In genomic region chr16:89960966-89961365, GRCh38 we compare ENCODE assay signal across 24 cellular contexts. TPM values are rescaled to one million over a fixed set of nuclear protein-coding genes. Genes with fewer than 3 reads are reported as not detected.
"Had no signal": no experiment of that assay in that cellular context is flagged by ENCODE, and none has a peak within 500 bp of the region (broad histone marks: within the 10 kb centered on the region; RNA-seq: fewer than 3 reads in every experiment).

No MANE protein-coding gene starts in this region.

- DNase-seq: activated CD4-positive, alpha-beta T cell treated with anti-CD3 and anti-CD28 coated beads for 36 hours; activated CD4-positive, alpha-beta T cell treated with anti-CD3 and anti-CD28 coated beads, Interleukin-2, amount 10 ng/mL, durations not matched to agents 24 days and 14 days; activated CD4-positive, alpha-beta T cell treated with anti-CD3 and anti-CD28 coated beads, Interleukin-2, amount 50 U/mL, for 48 hours; activated CD4-positive, CD25-positive, alpha-beta regulatory T cell; activated CD4-positive, CD25-positive, alpha-beta regulatory T cell treated with anti-CD3 and anti-CD28 coated beads, Interleukin-2, amount 50 U/mL, for 72 hours; activated CD8-positive, alpha-beta memory T cell treated with anti-CD3 and anti-CD28 coated beads for 24 hours; activated CD8-positive, alpha-beta T cell treated with anti-CD3 and anti-CD28 coated beads for 36 hours; activated effector memory CD4-positive, alpha-beta T cell treated with Interleukin-2 at 50 U/mL for 16 hours; activated gamma-delta T cell treated with Interleukin-2 at 50 U/mL for 16 hours; activated naive CD4-positive, alpha-beta T cell treated with anti-CD3 and anti-CD28 coated beads, Interleukin-2, amount 50 U/mL, for 16 hours; activated naive CD4-positive, alpha-beta T cell treated with Interleukin-2 at 50 U/mL for 16 hours; activated T-cell treated with anti-CD3 and anti-CD28 coated beads, Interleukin-2, amount 50 U/mL, for 4 hours; amniotic stem cell; anterior cingulate cortex; brain microvascular endothelial cell; cortex of kidney; dermis blood vessel endothelial cell; effector CD4-positive, alpha-beta T cell; foreskin fibroblast; T-helper 2 cell had no signal

- H3K27ac ChIP-seq: brain microvascular endothelial cell had no signal

- H3K27ac Mint-ChIP-seq: activated CD4-positive, alpha-beta T cell treated with anti-CD3 and anti-CD28 coated beads for 36 hours; activated CD4-positive, alpha-beta T cell treated with anti-CD3 and anti-CD28 coated beads, Interleukin-2, amount 10 ng/mL, durations not matched to agents 24 days and 14 days; activated CD8-positive, alpha-beta T cell treated with anti-CD3 and anti-CD28 coated beads for 36 hours; activated naive CD8-positive, alpha-beta T cell had no signal

- H3K36me3 Mint-ChIP-seq: activated naive CD8-positive, alpha-beta T cell had no signal

- H3K27me3 Mint-ChIP-seq: activated CD4-positive, alpha-beta T cell treated with anti-CD3 and anti-CD28 coated beads for 36 hours; activated CD4-positive, alpha-beta T cell treated with anti-CD3 and anti-CD28 coated beads, Interleukin-2, amount 10 ng/mL, durations not matched to agents 24 days and 14 days; activated CD8-positive, alpha-beta T cell treated with anti-CD3 and anti-CD28 coated beads for 36 hours; activated naive CD8-positive, alpha-beta T cell; activated T-helper 17 cell treated with anti-CD3 and anti-CD28 coated beads, Interleukin-2, amount 50 U/mL, for 72 hours; central memory CD8-positive, alpha-beta T cell had no signal

- H3K27me3 ChIP-seq: brain microvascular endothelial cell had no signal

- H3K4me1 Mint-ChIP-seq: activated CD4-positive, alpha-beta T cell treated with anti-CD3 and anti-CD28 coated beads for 36 hours; activated CD4-positive, alpha-beta T cell treated with anti-CD3 and anti-CD28 coated beads, Interleukin-2, amount 10 ng/mL, durations not matched to agents 24 days and 14 days; activated T-helper 17 cell treated with anti-CD3 and anti-CD28 coated beads, Interleukin-2, amount 50 U/mL, for 72 hours had no signal

- H3K9me3 Mint-ChIP-seq: activated CD4-positive, alpha-beta T cell treated with anti-CD3 and anti-CD28 coated beads, Interleukin-2, amount 10 ng/mL, durations not matched to agents 24 days and 14 days; activated CD8-positive, alpha-beta T cell treated with anti-CD3 and anti-CD28 coated beads for 36 hours; activated T-cell treated with anti-CD3 and anti-CD28 coated beads, Interleukin-2, amount 50 U/mL, for 4 hours; activated T-helper 17 cell treated with anti-CD3 and anti-CD28 coated beads, Interleukin-2, amount 50 U/mL, for 72 hours; central memory CD8-positive, alpha-beta T cell had no signal

- ATAC-seq: activated CD4-positive, alpha-beta T cell treated with anti-CD3 and anti-CD28 coated beads for 36 hours; activated CD8-positive, alpha-beta T cell treated with anti-CD3 and anti-CD28 coated beads for 36 hours; activated T-cell treated with anti-CD3 and anti-CD28 coated beads, Interleukin-2, amount 50 U/mL, for 4 hours; activated T-helper 17 cell treated with anti-CD3 and anti-CD28 coated beads, Interleukin-2, amount 50 U/mL, for 72 hours; esophagus mucosa had no signal

- H3K4me3 Mint-ChIP-seq: activated CD4-positive, alpha-beta T cell treated with anti-CD3 and anti-CD28 coated beads for 36 hours; activated CD4-positive, alpha-beta T cell treated with anti-CD3 and anti-CD28 coated beads, Interleukin-2, amount 10 ng/mL, durations not matched to agents 24 days and 14 days; activated CD8-positive, alpha-beta T cell treated with anti-CD3 and anti-CD28 coated beads for 36 hours; activated naive CD8-positive, alpha-beta T cell; activated T-cell treated with anti-CD3 and anti-CD28 coated beads, Interleukin-2, amount 50 U/mL, for 4 hours; activated T-helper 17 cell treated with anti-CD3 and anti-CD28 coated beads, Interleukin-2, amount 50 U/mL, for 72 hours; central memory CD8-positive, alpha-beta T cell had no signal

RNA-seq across cellular contexts. Expression of gene DBNDD1, which starts 58.3 kb away (rescaled TPM):
- total RNA-seq: activated CD4-positive, alpha-beta T cell treated with anti-CD3 and anti-CD28 coated beads, Interleukin-2, amount 10 ng/mL, durations not matched to agents 24 days and 14 days had no signal
